1 cellular context compared by ENCODE assay signal in genomic region chr19:1497578-1498235, GRCh38.
TF ChIP-seq lines count a peak whose summit lies in the region.

No MANE protein-coding gene starts in this region.

TF ChIP-seq in K562, 482 proteins besides CTCF, POLR2A, EP300 and RAD21:
- TF ChIP-seq RBM34 (IDR thresholded peaks at IDR 0.05; ENCODE audit: borderline replicate concordance, insufficient read depth, low read length) (no peak), ILK (tag; IDR thresholded peaks at IDR 0.05; ENCODE audit: borderline replicate concordance, low read depth) (no peak), ZEB2 (IDR thresholded peaks at IDR 0.05) (no peak), RAD51 (IDR thresholded peaks at IDR 0.05; ENCODE audit: borderline replicate concordance, low read depth) (no peak), FIP1L1 (IDR thresholded peaks at IDR 0.05; ENCODE audit: low read depth, low read length, poor library complexity, severe bottlenecking) (peak; percentile 0), BCOR (IDR thresholded peaks at IDR 0.05) (peak; percentile 71), ZNF696 (CRISPR knock-in tag; conservative IDR thresholded peaks at IDR 0.05) (no peak), HMGN3 (IDR thresholded peaks at IDR 0.05; ENCODE audit: borderline replicate concordance, extremely low read depth, insufficient read length, low read depth, low read length) (peak; percentile 16), POLR2G (IDR thresholded peaks at IDR 0.05; ENCODE audit: low read depth, low read length) (peak; percentile 73), PCBP1 (IDR thresholded peaks at IDR 0.05; ENCODE audit: low read depth, low read length, poor library complexity, severe bottlenecking) (peak; percentile 26), RBM25 (IDR thresholded peaks at IDR 0.05; ENCODE audit: low read depth, low read length, severe bottlenecking) (peak; percentile 82)
- TF ChIP-seq, protein P1, sequence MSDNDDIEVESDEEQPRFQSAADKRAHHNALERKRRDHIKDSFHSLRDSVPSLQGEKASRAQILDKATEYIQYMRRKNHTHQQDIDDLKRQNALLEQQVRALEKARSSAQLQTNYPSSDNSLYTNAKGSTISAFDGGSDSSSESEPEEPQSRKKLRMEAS (CRISPR knock-in tag; IDR thresholded peaks at IDR 0.05) = peak; percentile 40; the same call in 1 of the 2 replicates
